ENCODE assay signal across 12 cellular contexts in the genomic region with DNA sequence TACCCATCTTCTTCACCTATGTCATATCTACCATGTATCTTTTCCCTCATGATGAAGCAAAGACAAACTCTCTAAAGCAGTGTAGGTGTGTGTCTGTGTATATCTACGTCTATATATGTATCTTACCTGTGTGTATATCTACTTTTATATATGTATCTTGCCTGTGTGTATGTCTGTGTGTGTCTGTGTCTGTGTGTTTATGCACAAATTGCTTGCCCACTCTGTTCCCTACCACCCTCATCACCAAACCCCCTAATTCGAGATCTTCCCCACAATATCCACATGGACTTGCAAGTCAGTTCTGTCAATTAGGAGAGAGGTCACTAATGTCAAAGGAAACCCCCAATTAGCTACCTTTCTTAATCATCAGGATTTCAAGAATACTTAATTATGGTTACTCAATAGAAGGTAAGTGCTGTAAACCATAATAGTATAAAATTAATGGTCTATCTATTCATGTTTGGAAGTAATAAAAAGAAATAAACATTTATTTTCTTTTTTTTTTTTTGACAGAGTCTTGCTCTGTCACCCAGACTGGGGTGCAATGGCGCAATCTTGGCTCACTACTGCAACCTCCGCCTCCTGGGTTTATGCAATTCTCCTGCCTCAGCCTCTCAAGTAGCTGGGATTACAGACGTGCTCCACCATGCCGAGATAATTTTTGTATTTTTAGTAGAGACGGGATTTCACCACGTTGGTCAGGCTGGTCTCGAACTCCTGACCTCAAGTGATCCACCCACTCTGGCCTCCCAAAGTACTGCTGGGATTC. TPM values are rescaled to one million over a fixed set of nuclear protein-coding genes. Genes with fewer than 3 reads are reported as not detected.
"Had no signal": no experiment of that assay in that cellular context is flagged by ENCODE, and none has a peak within 500 bp of the region (broad histone marks: within the 10 kb centered on the region; RNA-seq: fewer than 3 reads in every experiment).

No MANE protein-coding gene starts in this region.

- H3K27me3 ChIP-seq: body of pancreas, esophagus squamous epithelium, gastrocnemius medialis, heart right ventricle, ovary had no signal

- H3K4me1 ChIP-seq: gastrocnemius medialis, left ventricle myocardium inferior had no signal

- DNase-seq: activated T-cell treated with anti-CD3 and anti-CD28 coated beads, Interleukin-2, amount 50 U/mL, for 1 hour; amniotic stem cell; body of pancreas; esophagus squamous epithelium; gastrocnemius medialis; heart right ventricle; left ventricle myocardium inferior; nephron progenitor cell; ovary; stimulated activated CD4-positive, alpha-beta T cell treated with anti-CD3 and anti-CD28 coated beads, Interleukin-15, amount 100 ng/mL, for 24 hours had no signal

- H3K4me3 ChIP-seq: body of pancreas, esophagus squamous epithelium, gastrocnemius medialis, heart right ventricle, left ventricle myocardium inferior, ovary had no signal

- H3K9me3 ChIP-seq: body of pancreas, esophagus squamous epithelium, gastrocnemius medialis, heart right ventricle, left ventricle myocardium inferior, ovary had no signal

- ATAC-seq: activated CD4-positive, CD25-positive, alpha-beta regulatory T cell treated with anti-CD3 and anti-CD28 coated beads, Interleukin-2, amount 50 U/mL, for 24 hours; body of pancreas; gastrocnemius medialis; heart right ventricle had no signal

- H3K36me3 ChIP-seq: esophagus squamous epithelium, gastrocnemius medialis, heart right ventricle, left ventricle myocardium inferior, ovary had no signal

- H3K27ac ChIP-seq: body of pancreas, esophagus squamous epithelium, gastrocnemius medialis, heart right ventricle, left ventricle myocardium inferior, ovary had no signal

RNA-seq across cellular contexts. Expression of a gene that starts 43.6 kb away (rescaled TPM):
- total RNA-seq: body of pancreas, left ventricle myocardium inferior, skeletal muscle tissue had no signal
